25 cellular contexts compared by ENCODE assay signal in the genomic region with DNA sequence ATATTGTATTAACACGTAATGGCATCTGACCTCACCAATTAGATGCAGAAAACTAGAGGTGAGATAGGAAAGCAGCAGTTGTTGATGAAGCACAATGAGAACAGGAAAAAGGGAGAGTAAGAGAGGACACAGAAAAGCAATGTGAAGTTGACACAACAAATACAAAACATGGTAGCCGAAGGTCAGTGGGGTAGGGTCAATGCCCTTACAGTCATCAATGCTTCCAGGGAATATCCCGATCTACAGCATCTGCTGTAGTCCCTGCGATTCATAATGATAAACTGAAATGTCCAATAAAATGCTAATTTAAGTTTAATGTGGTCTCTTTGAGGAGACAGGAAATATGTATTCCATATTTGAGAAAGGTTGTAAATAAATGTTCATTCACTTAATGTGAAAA. TPM values are rescaled to one million over a fixed set of nuclear protein-coding genes. Genes with fewer than 3 reads are reported as not detected.
"Had no signal": no experiment of that assay in that cellular context is flagged by ENCODE, and none has a peak within 500 bp of the region (broad histone marks: within the 10 kb centered on the region; RNA-seq: fewer than 3 reads in every experiment).

No MANE protein-coding gene starts in this region.

- H3K36me3 ChIP-seq: neural progenitor cell, pancreas, right lobe of liver, sigmoid colon, stomach, tibial artery, transverse colon, upper lobe of right lung, uterus had no signal

- ATAC-seq: naive thymus-derived CD4-positive, alpha-beta T cell; natural killer cell; pancreas; psoas muscle; right cardiac atrium; stimulated activated effector memory CD8-positive, alpha-beta T cell treated with anti-CD3 and anti-CD28 coated beads, Interleukin-12 subunit alpha, Interleukin-12 subunit beta, amount 100 ng/mL, for 72 hours; stimulated activated naive B cell treated with anti-CD40 and anti-IgM and Interleukin-4, amounts not matched to agents 10 μg/mL and 1 μg/mL and 100 μg/mL, for 72 hours; upper lobe of right lung had no signal

- H3K9ac ChIP-seq: neural progenitor cell had no signal

- H3K27ac ChIP-seq: neural progenitor cell, pancreas, psoas muscle, right lobe of liver, sigmoid colon, stomach, tibial artery, transverse colon, upper lobe of right lung, uterus had no signal

- H3K9me3 ChIP-seq: pancreas, psoas muscle, right lobe of liver, sigmoid colon, stomach, tibial artery, transverse colon, upper lobe of right lung, uterus had no signal

- H3K4me3 ChIP-seq: neural progenitor cell, pancreas, psoas muscle, right lobe of liver, sigmoid colon, stomach, tibial artery, transverse colon, upper lobe of right lung, uterus had no signal

- FAIRE-seq: pancreas, small intestine had no signal

- DNase-seq: naive thymus-derived CD4-positive, alpha-beta T cell; natural killer cell; occipital lobe; pancreas; psoas muscle; right cardiac atrium; right lobe of liver; sigmoid colon; small intestine; stimulated activated CD4-positive, alpha-beta T cell treated with anti-CD3 and anti-CD28 coated beads, Interleukin-15, amount 100 ng/mL, for 24 hours; stimulated activated CD4-positive, alpha-beta T cell treated with anti-CD3 and anti-CD28 coated beads, Interleukin-2, amount 100 ng/mL, for 24 hours; stimulated activated CD4-positive, alpha-beta T cell treated with anti-CD3 and anti-CD28 coated beads, Interleukin-2, amount 100 ng/mL, for 48 hours; stimulated activated CD4-positive, alpha-beta T cell treated with anti-CD3 and anti-CD28 coated beads, Interleukin-4, amount 100 ng/mL, for 24 hours; stimulated activated naive B cell treated with anti-CD40 and anti-IgM and Interleukin-4, amounts not matched to agents 10 μg/mL and 1 μg/mL and 100 μg/mL, for 72 hours; stimulated activated naive CD4-positive, alpha-beta T cell treated with Interleukin-2 at 50 U/mL for 16 hours; stomach; tibial artery; transverse colon; upper lobe of right lung; uterus had no signal

RNA-seq across cellular contexts. Expression of a gene that starts 2.9 kb away (rescaled TPM):
- total RNA-seq: naive thymus-derived CD4-positive, alpha-beta T cell; natural killer cell; renal cortical epithelial cell; right cardiac atrium; right lobe of liver; sigmoid colon; subcutaneous adipose tissue; upper lobe of right lung had no signal
- polyA plus RNA-seq: naive thymus-derived CD4-positive, alpha-beta T cell; urinary bladder had no signal
